1 cellular context compared by ENCODE assay signal in genomic region chr18:44903327-44903726, GRCh38.
TF ChIP-seq lines count a peak whose summit lies in the region.

No MANE protein-coding gene starts in this region.

TF ChIP-seq in GM12878, 131 proteins besides CTCF, POLR2A, EP300 and RAD21:
- TF ChIP-seq MXI1 (IDR thresholded peaks at IDR 0.05; ENCODE audit: low read depth, low read length) = no peak
- no peak for TF ChIP-seq ZBED1 (IDR thresholded peaks at IDR 0.05; ENCODE audit: borderline replicate concordance)
- no peak for TF ChIP-seq YY1 (IDR thresholded peaks at IDR 0.05; ENCODE audit: low read depth, low read length)
- TF ChIP-seq MEF2B (IDR thresholded peaks at IDR 0.05; ENCODE audit: partially characterized antibody, poor library complexity, severe bottlenecking) = no peak
- TF ChIP-seq TCF3 (IDR thresholded peaks at IDR 0.05; ENCODE audit: borderline replicate concordance, insufficient read depth, low read depth, low read length) = no peak
- no peak for TF ChIP-seq BMI1 (IDR thresholded peaks at IDR 0.05; ENCODE audit: borderline replicate concordance)
- no peak for TF ChIP-seq PAX5 (IDR thresholded peaks at IDR 0.05; ENCODE audit: borderline replicate concordance, low read depth, low read length)
- TF ChIP-seq, protein P1, sequence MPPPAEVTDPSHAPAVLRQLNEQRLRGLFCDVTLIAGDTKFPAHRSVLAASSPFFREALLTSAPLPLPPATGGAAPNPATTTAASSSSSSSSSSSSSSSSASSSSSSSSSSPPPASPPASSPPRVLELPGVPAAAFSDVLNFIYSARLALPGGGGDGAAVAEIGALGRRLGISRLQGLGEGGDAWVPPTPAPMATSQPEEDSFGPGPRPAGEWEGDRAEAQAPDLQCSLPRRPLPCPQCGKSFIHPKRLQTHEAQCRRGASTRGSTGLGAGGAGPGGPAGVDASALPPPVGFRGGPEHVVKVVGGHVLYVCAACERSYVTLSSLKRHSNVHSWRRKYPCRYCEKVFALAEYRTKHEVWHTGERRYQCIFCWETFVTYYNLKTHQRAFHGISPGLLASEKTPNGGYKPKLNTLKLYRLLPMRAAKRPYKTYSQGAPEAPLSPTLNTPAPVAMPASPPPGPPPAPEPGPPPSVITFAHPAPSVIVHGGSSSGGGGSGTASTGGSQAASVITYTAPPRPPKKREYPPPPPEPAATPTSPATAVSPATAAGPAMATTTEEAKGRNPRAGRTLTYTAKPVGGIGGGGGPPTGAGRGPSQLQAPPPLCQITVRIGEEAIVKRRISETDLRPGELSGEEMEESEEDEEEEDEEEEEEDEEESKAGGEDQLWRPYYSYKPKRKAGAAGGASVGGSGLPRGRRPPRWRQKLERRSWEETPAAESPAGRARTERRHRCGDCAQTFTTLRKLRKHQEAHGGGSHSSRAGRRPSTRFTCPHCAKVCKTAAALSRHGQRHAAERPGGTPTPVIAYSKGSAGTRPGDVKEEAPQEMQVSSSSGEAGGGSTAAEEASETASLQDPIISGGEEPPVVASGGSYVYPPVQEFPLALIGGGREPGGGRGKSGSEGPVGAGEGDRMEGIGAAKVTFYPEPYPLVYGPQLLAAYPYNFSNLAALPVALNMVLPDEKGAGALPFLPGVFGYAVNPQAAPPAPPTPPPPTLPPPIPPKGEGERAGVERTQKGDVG (CRISPR knock-in tag; IDR thresholded peaks at IDR 0.05) = no peak
- TF ChIP-seq KAT2A (conservative IDR thresholded peaks at IDR 0.05; ENCODE audit: control insufficient read depth, low read depth, low read length) = no peak
- no peak for TF ChIP-seq SREBF1 (IDR thresholded peaks at IDR 0.05; ENCODE audit: low read length)
- TF ChIP-seq, protein P2, sequence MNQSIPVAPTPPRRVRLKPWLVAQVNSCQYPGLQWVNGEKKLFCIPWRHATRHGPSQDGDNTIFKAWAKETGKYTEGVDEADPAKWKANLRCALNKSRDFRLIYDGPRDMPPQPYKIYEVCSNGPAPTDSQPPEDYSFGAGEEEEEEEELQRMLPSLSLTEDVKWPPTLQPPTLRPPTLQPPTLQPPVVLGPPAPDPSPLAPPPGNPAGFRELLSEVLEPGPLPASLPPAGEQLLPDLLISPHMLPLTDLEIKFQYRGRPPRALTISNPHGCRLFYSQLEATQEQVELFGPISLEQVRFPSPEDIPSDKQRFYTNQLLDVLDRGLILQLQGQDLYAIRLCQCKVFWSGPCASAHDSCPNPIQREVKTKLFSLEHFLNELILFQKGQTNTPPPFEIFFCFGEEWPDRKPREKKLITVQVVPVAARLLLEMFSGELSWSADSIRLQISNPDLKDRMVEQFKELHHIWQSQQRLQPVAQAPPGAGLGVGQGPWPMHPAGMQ (IDR thresholded peaks at IDR 0.05; ENCODE audit: borderline replicate concordance) = no peak
- TF ChIP-seq, protein P3, sequence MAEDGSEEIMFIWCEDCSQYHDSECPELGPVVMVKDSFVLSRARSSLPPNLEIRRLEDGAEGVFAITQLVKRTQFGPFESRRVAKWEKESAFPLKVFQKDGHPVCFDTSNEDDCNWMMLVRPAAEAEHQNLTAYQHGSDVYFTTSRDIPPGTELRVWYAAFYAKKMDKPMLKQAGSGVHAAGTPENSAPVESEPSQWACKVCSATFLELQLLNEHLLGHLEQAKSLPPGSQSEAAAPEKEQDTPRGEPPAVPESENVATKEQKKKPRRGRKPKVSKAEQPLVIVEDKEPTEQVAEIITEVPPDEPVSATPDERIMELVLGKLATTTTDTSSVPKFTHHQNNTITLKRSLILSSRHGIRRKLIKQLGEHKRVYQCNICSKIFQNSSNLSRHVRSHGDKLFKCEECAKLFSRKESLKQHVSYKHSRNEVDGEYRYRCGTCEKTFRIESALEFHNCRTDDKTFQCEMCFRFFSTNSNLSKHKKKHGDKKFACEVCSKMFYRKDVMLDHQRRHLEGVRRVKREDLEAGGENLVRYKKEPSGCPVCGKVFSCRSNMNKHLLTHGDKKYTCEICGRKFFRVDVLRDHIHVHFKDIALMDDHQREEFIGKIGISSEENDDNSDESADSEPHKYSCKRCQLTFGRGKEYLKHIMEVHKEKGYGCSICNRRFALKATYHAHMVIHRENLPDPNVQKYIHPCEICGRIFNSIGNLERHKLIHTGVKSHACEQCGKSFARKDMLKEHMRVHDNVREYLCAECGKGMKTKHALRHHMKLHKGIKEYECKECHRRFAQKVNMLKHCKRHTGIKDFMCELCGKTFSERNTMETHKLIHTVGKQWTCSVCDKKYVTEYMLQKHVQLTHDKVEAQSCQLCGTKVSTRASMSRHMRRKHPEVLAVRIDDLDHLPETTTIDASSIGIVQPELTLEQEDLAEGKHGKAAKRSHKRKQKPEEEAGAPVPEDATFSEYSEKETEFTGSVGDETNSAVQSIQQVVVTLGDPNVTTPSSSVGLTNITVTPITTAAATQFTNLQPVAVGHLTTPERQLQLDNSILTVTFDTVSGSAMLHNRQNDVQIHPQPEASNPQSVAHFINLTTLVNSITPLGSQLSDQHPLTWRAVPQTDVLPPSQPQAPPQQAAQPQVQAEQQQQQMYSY (CRISPR knock-in tag; IDR thresholded peaks at IDR 0.05) = no peak
- no peak for TF ChIP-seq ATF7 (IDR thresholded peaks at IDR 0.05; ENCODE audit: low read depth)
- no peak for TF ChIP-seq GABPA (IDR thresholded peaks at IDR 0.05; ENCODE audit: low read depth)
